ENCODE assay signal across 25 cellular contexts in genomic region chr7:105602325-105603305, GRCh38. TPM values are rescaled to one million over a fixed set of nuclear protein-coding genes. Genes with fewer than 3 reads are reported as not detected.
A peak's percentile ranks its signal among the peaks of the same experiment; 100 is the strongest.
DNase-seq lines count a peak whose midpoint lies in the region; ATAC-seq, FAIRE-seq and TF ChIP-seq lines count a peak whose summit lies in the region.
"Had no signal": no experiment of that assay in that cellular context is flagged by ENCODE, and none has a peak within 500 bp of the region (broad histone marks: within the 10 kb centered on the region; RNA-seq: fewer than 3 reads in every experiment).

No MANE protein-coding gene starts in this region.

- no peak for TF ChIP-seq POLR2A in vagina (IDR thresholded peaks at IDR 0.05)

- H3K27me3 ChIP-seq in vagina (no peaks in the 10 kb centered on the region), pancreas (no peaks in the 10 kb centered on the region)
- H3K27me3 ChIP-seq: breast epithelium, ovary had no signal

- H3K36me3 ChIP-seq in vagina (no peaks in the 10 kb centered on the region), pancreas (no peaks in the 10 kb centered on the region)
- H3K36me3 ChIP-seq: breast epithelium, ovary, thoracic aorta had no signal

- TF ChIP-seq CTCF in fibroblast of pulmonary artery (IDR thresholded peaks at IDR 0.05; ENCODE audit: low read length, missing control alignments) = no peak
- no peak for TF ChIP-seq CTCF in vagina (IDR thresholded peaks at IDR 0.05)
- no peak for TF ChIP-seq CTCF in pancreas (IDR thresholded peaks at IDR 0.05)

- FAIRE-seq in pancreas (lab: Jason Lieb, UNC) = no peak

- WGBS in pancreas, 2 donors = 82 to 85% methylated on average over 19 of the region's 19 CpGs

- no peak overlapping the region for H3K27ac ChIP-seq in vagina
- H3K27ac ChIP-seq in pancreas = no peak overlapping the region
- H3K27ac ChIP-seq: breast epithelium, ovary, thoracic aorta had no signal

- no peak for ATAC-seq in pancreas
- ATAC-seq: natural killer cell had no signal

- no peak overlapping the region for H3K4me3 ChIP-seq in fibroblast of pulmonary artery (replicated peaks; ENCODE audit: low read depth, low read length)
- H3K4me3 ChIP-seq in skeletal muscle cell (ENCODE audit: low read depth, low read length) = no peak overlapping the region
- H3K4me3 ChIP-seq in vagina = no peak overlapping the region
- H3K4me3 ChIP-seq in pancreas = no peak overlapping the region
- H3K4me3 ChIP-seq: breast epithelium, ovary, thoracic aorta had no signal

- DNase-seq in EL (peak; percentile 14), RPMI7951 (ENCODE audit: low read depth) (peak; percentile 9), fibroblast of pulmonary artery (ENCODE audit: low read depth) (peak; percentile 36), skeletal muscle cell (ENCODE audit: low read depth) (peak; percentile 41), SW480 (ENCODE audit: low spot score) (no peak), vagina (ENCODE audit: extremely low spot score in 2 of 2) (no peak), pancreas (no peak)
- DNase-seq in central memory CD4-positive, alpha-beta T cell = no peak
- DNase-seq: activated CD4-positive, alpha-beta T cell treated with anti-CD3 and anti-CD28 coated beads, Interleukin-2, amount 50 U/mL, for 1 hour; activated CD8-positive, alpha-beta memory T cell treated with anti-CD3 and anti-CD28 coated beads, Interleukin-2, amount 50 U/mL, for 48 hours; CD8-positive, alpha-beta memory T cell; DMS53; natural killer cell; NCI-H1417 treated with DMSO at 0.1 percent for 48 hours; NCI-H2171; NCI-H748 treated with DMSO at 0.1 percent for 48 hours; ovary; SHP77; stimulated activated CD4-positive, alpha-beta T cell treated with anti-CD3 and anti-CD28 coated beads, Interleukin-2, amount 100 ng/mL, for 24 hours; stimulated activated naive CD4-positive, alpha-beta T cell had no signal

- H3K9me3 ChIP-seq in vagina (no peaks in the 10 kb centered on the region), pancreas (no peaks in the 10 kb centered on the region)
- H3K9me3 ChIP-seq: breast epithelium, ovary, thoracic aorta had no signal

- intact Hi-C loops in vagina (cut with DNase I) (no loop called here), pancreas (cut with DNase I) (no loop called here)

- H3K4me1 ChIP-seq in vagina (no peaks in the 10 kb centered on the region), pancreas (no peaks in the 10 kb centered on the region)
- H3K4me1 ChIP-seq: breast epithelium had no signal

RNA-seq across cellular contexts. Expression of gene EFCAB10, which starts 21.3 kb away (rescaled TPM):
- total RNA-seq in RPMI7951 (2014; rRNA removed; shearing (Covaris generic)) = not detected in 2 replicates
- total RNA-seq in vagina = not detected
- not detected for total RNA-seq in pancreas
- under 1 TPM in 1 of 2 donors, not detected in 1; 0.12 TPM for polyA plus RNA-seq in pancreas
- total RNA-seq: breast epithelium; CD8-positive, alpha-beta memory T cell; dermis microvascular lymphatic vessel endothelial cell; glomerular endothelial cell; OCI-LY7; thoracic aorta had no signal
- polyA plus RNA-seq: CD8-positive, alpha-beta memory T cell had no signal

Comparison
In these comparisons a context has a peak if more than half of its experiments do, and no peak if none do; other contexts are left out.
1. DNase-seq: peak in EL (single experiment), RPMI7951 (single experiment), fibroblast of pulmonary artery (single experiment) and skeletal muscle cell (single experiment); none in central memory CD4-positive, alpha-beta T cell (single experiment), SW480 (single experiment), vagina (0 of 2) and pancreas (0 of 6).